ENCODE assay signal across 16 cellular contexts in genomic region chr1:153733970-153734369, GRCh38. TPM values are rescaled to one million over a fixed set of nuclear protein-coding genes. Genes with fewer than 3 reads are reported as not detected.
DNase-seq lines count a peak whose midpoint lies in the region; ATAC-seq and TF ChIP-seq lines count a peak whose summit lies in the region.
"Had no signal": no experiment of that assay in that cellular context is flagged by ENCODE, and none has a peak within 500 bp of the region (broad histone marks: within the 10 kb centered on the region; RNA-seq: fewer than 3 reads in every experiment).

No MANE protein-coding gene starts in this region.

- H3K4me1 ChIP-seq in tibial nerve (peaks cover 0 to 34% (median 8%) of the 10 kb centered on the region in 4 donors), mucosa of descending colon (ENCODE audit: low read depth) (peaks cover 5% of the 10 kb centered on the region)

- intact Hi-C loops in mucosa of descending colon (cut with DNase I, micrococcal nuclease), result no loop called here

- peaks cover 21% of the 10 kb centered on the region for H3K36me3 ChIP-seq in WERI-Rb-1
- peaks cover 0 to 44% (median 0%) of the 10 kb centered on the region in 3 donors for H3K36me3 ChIP-seq in tibial nerve
- H3K36me3 ChIP-seq in mucosa of descending colon (ENCODE audit: low read depth), result no peaks in the 10 kb centered on the region
- H3K36me3 ChIP-seq: cardiac muscle cell had no signal

- no peaks in the 10 kb centered on the region for H3K9me3 ChIP-seq in WERI-Rb-1 (ENCODE audit: severe bottlenecking)
- no peaks in the 10 kb centered on the region for H3K9me3 ChIP-seq in tibial nerve
- H3K9me3 ChIP-seq in mucosa of descending colon, result no peaks in the 10 kb centered on the region
- H3K9me3 ChIP-seq: heart left ventricle had no signal

- H3K27ac ChIP-seq in 22Rv1 (peak overlapping the region; percentile 4; the same call in 1 of the 2 replicates), HL-60 (replicated peaks) (peak overlapping the region; percentile 27), WERI-Rb-1 (peak overlapping the region; percentile 27; the same call in 1 of the 2 replicates), tibial nerve (peak overlapping the region in 1 of 4 donors; percentile 9)
- H3K27ac ChIP-seq: cardiac muscle cell, parathyroid adenoma had no signal

- no peak for TF ChIP-seq CTCF in 22Rv1 (IDR thresholded peaks at IDR 0.05)
- TF ChIP-seq CTCF in HL-60 (IDR thresholded peaks at IDR 0.05; ENCODE audit: insufficient read depth, low read length), result no peak
- no peak for TF ChIP-seq CTCF in WERI-Rb-1 (IDR thresholded peaks at IDR 0.05; ENCODE audit: low read depth, low read length)
- TF ChIP-seq CTCF in nephron progenitor cell (IDR thresholded peaks at IDR 0.05), result no peak
- no peak for TF ChIP-seq CTCF in tibial nerve (IDR thresholded peaks at IDR 0.05)
- no peak for TF ChIP-seq CTCF in mucosa of descending colon (IDR thresholded peaks at IDR 0.05)
- TF ChIP-seq CTCF in omental fat pad (IDR thresholded peaks at IDR 0.05), result no peak

- peak overlapping the region; percentile 97 for H3K27ac Mint-ChIP-seq in nephron progenitor cell

- no peak for TF ChIP-seq EP300 in tibial nerve (IDR thresholded peaks at IDR 0.05)

- no peaks in the 10 kb centered on the region for H3K27me3 ChIP-seq in HL-60 (ENCODE audit: insufficient read depth, poor library complexity, severe bottlenecking)
- no peaks in the 10 kb centered on the region for H3K27me3 ChIP-seq in WERI-Rb-1 (ENCODE audit: insufficient read depth, low read depth, severe bottlenecking)
- no peaks in the 10 kb centered on the region for H3K27me3 ChIP-seq in tibial nerve
- H3K27me3 ChIP-seq: cardiac muscle cell, heart left ventricle had no signal

- no peak for DNase-seq in HL-60 (ENCODE audit: low read depth in 1 of 2, low spot score in 1 of 2)
- no peak for DNase-seq in WERI-Rb-1
- no peak for DNase-seq in nephron progenitor cell
- DNase-seq in tibial nerve (ENCODE audit: low spot score in 2 of 2), result no peak
- no peak for DNase-seq in mucosa of descending colon
- no peak for DNase-seq in omental fat pad (ENCODE audit: low spot score)
- DNase-seq: activated gamma-delta T cell treated with Interleukin-2 at 50 U/mL for 16 hours; HCEC 1CT; heart left ventricle; NCI-H1105; stimulated activated CD4-positive, alpha-beta T cell treated with anti-CD3 and anti-CD28 coated beads, Interleukin-4, amount 100 ng/mL, for 24 hours had no signal

- no peak for TF ChIP-seq POLR2A in tibial nerve (IDR thresholded peaks at IDR 0.05)

- WGBS in tibial nerve, 2 donors, result 61 to 71% methylated on average over 1 of the region's 1 CpG

- peaks cover 51% of the 10 kb centered on the region for H3K36me3 Mint-ChIP-seq in nephron progenitor cell (ENCODE audit: low read depth)

- H3K4me3 ChIP-seq in HL-60 (replicated peaks; ENCODE audit: insufficient read depth, low read length) (no peak overlapping the region), WERI-Rb-1 (ENCODE audit: low read depth, low read length) (no peak overlapping the region), tibial nerve (no peak overlapping the region), mucosa of descending colon (no peak overlapping the region)
- H3K4me3 ChIP-seq: cardiac muscle cell, heart left ventricle had no signal

- H3K4me1 Mint-ChIP-seq in nephron progenitor cell, result peaks cover 45% of the 10 kb centered on the region

- H3K9me3 Mint-ChIP-seq in nephron progenitor cell, result no peaks in the 10 kb centered on the region
- H3K9me3 Mint-ChIP-seq: stimulated activated naive CD8-positive, alpha-beta T cell treated with anti-CD3 and anti-CD28 coated beads, Interleukin-15, Interleukin-2, amounts not matched to agents 100 ng/mL and 50 ng/mL, for 24 hours had no signal

- H3K27me3 Mint-ChIP-seq in nephron progenitor cell (ENCODE audit: low read depth, poor library complexity), result no peaks in the 10 kb centered on the region
- H3K27me3 Mint-ChIP-seq: stimulated activated naive CD8-positive, alpha-beta T cell treated with anti-CD3 and anti-CD28 coated beads, Interleukin-15, Interleukin-2, amounts not matched to agents 100 ng/mL and 50 ng/mL, for 24 hours had no signal

- H3K4me3 Mint-ChIP-seq in nephron progenitor cell, result peak overlapping the region; percentile 31
- H3K4me3 Mint-ChIP-seq: stimulated activated naive CD8-positive, alpha-beta T cell treated with anti-CD3 and anti-CD28 coated beads, Interleukin-15, Interleukin-2, amounts not matched to agents 100 ng/mL and 50 ng/mL, for 24 hours had no signal

- ATAC-seq in HG03460 (IDR thresholded peaks at IDR 0.05; ENCODE audit: unreplicated experiment) (no peak), mucosa of descending colon (no peak), omental fat pad (ENCODE audit: low FRiP score) (no peak)

RNA-seq across cellular contexts. Expression of gene INTS3, which starts 6.1 kb away (rescaled TPM):
- 10 to 100 TPM; 66.6 to 79.5 (median 71.3) TPM for total RNA-seq in tibial nerve
- 10 to 100 TPM; 30.6 to 52.3 (median 36.1) TPM for total RNA-seq in mucosa of descending colon
- total RNA-seq in omental fat pad, result 10 to 100 TPM; 28.6 to 65.3 (median 34.8) TPM

RNA-seq across cellular contexts. Expression of gene SLC27A3, which starts 41.2 kb away (rescaled TPM):
- total RNA-seq in tibial nerve (10 to 100 TPM; 38.5 to 89.4 (median 59.2) TPM), mucosa of descending colon (10 to 100 TPM; 17.9 to 35.1 (median 22.9) TPM), omental fat pad (10 to 100 TPM; 29.4 to 65.4 (median 40.5) TPM)

RNA-seq across cellular contexts. Expression of gene NPR1, which starts 55.5 kb away (rescaled TPM):
- total RNA-seq in tibial nerve (10 to 100 TPM; 36.9 to 87.5 (median 58.4) TPM), mucosa of descending colon (10 to 100 TPM in 1 of 3 donors, 1 to 10 TPM in 2; 2.3 to 16.4 (median 6.0) TPM), omental fat pad (100 to 1,000 TPM in 3 of 4 donors, 10 to 100 TPM in 1; 87.3 to 203 (median 120) TPM)
